30 cellular contexts compared by ENCODE assay signal in the genomic region with DNA sequence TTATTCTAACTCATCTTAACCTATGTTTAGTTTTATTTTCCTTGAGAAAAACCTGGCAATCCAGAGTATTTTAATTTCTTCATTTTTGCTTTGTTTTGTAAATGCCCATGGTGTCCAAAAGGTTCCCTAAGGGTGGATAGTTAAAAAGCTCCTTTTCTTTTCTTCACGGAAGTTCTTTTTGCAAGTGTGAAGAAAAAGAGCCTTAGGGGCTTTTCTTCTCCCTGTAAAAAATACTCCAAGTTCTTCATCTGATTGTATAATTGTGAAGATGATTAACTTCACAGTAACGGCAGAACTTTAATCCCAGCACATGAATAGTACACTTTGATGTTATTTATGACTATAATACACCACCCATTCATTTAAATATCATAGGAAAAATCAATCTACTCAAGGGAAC.
"Had no signal": no experiment of that assay in that cellular context is flagged by ENCODE, and none has a peak within 500 bp of the region (broad histone marks: within the 10 kb centered on the region; RNA-seq: fewer than 3 reads in every experiment).

No MANE protein-coding gene starts in this region.

- ATAC-seq: activated CD4-positive, CD25-positive, alpha-beta regulatory T cell treated with anti-CD3 and anti-CD28 coated beads, Interleukin-2, amount 50 U/mL, for 24 hours; activated CD8-positive, alpha-beta T cell treated with anti-CD3 and anti-CD28 coated beads for 36 hours; activated T-cell treated with anti-CD3 and anti-CD28 coated beads, Interleukin-2, amount 50 U/mL, for 4 hours; esophagus mucosa; gastrocnemius medialis; heart left ventricle; T-helper 17 cell had no signal

- H3K27ac Mint-ChIP-seq: activated B cell treated with CpG ODN at 0.5 μM for 24 hours; activated CD8-positive, alpha-beta T cell treated with anti-CD3 and anti-CD28 coated beads for 36 hours; activated naive CD8-positive, alpha-beta T cell; dendritic cell treated with granulocyte-macrophage colony-stimulating factor and Interleukin-4, amounts not matched to agents 40 ng/mL and 50 ng/mL, for 4 days; endodermal cell; T-helper 17 cell; T-helper 2 cell treated with Interferon-gamma antibody and Interleukin-4, amounts not matched to agents 5 μg/mL and 100 μg/mL, for 36 hours had no signal

- H3K4me3 ChIP-seq: coronary artery, dorsolateral prefrontal cortex, gastrocnemius medialis, heart left ventricle had no signal

- H3K4me3 Mint-ChIP-seq: activated B cell treated with CpG ODN at 0.5 μM for 24 hours; activated CD8-positive, alpha-beta T cell treated with anti-CD3 and anti-CD28 coated beads for 36 hours; activated naive CD8-positive, alpha-beta T cell; activated T-cell treated with anti-CD3 and anti-CD28 coated beads, Interleukin-2, amount 50 U/mL, for 4 hours; central memory CD8-positive, alpha-beta T cell; dendritic cell treated with granulocyte-macrophage colony-stimulating factor and Interleukin-4, amounts not matched to agents 40 ng/mL and 50 ng/mL, for 4 days; endodermal cell; T-helper 17 cell; T-helper 2 cell treated with Interferon-gamma antibody and Interleukin-4, amounts not matched to agents 5 μg/mL and 100 μg/mL, for 36 hours had no signal

- H3K27me3 Mint-ChIP-seq: activated B cell treated with CpG ODN at 0.5 μM for 24 hours; activated CD8-positive, alpha-beta T cell treated with anti-CD3 and anti-CD28 coated beads for 36 hours; activated naive CD8-positive, alpha-beta T cell; central memory CD8-positive, alpha-beta T cell; dendritic cell treated with granulocyte-macrophage colony-stimulating factor and Interleukin-4, amounts not matched to agents 40 ng/mL and 50 ng/mL, for 4 days; T-helper 17 cell had no signal

- H3K27ac ChIP-seq: brain microvascular endothelial cell, coronary artery, dorsolateral prefrontal cortex, gastrocnemius medialis, heart left ventricle, VCaP had no signal

- H3K4me1 ChIP-seq: gastrocnemius medialis, heart left ventricle had no signal

- DNase-seq: activated B cell treated with CpG ODN at 0.5 μM for 24 hours; activated CD4-positive, alpha-beta T cell treated with anti-CD3 and anti-CD28 coated beads for 48 hours; activated CD4-positive, alpha-beta T cell treated with anti-CD3 and anti-CD28 coated beads, Interleukin-2, amount 50 U/mL, for 1 hour; activated CD4-positive, alpha-beta T cell treated with anti-CD3 and anti-CD28 coated beads, Interleukin-2, amount 50 U/mL, for 48 hours; activated CD8-positive, alpha-beta memory T cell treated with anti-CD3 and anti-CD28 coated beads for 24 hours; activated CD8-positive, alpha-beta T cell treated with anti-CD3 and anti-CD28 coated beads for 36 hours; activated gamma-delta T cell; activated naive CD4-positive, alpha-beta T cell treated with anti-CD3 and anti-CD28 coated beads, Interleukin-2, amount 50 U/mL, for 16 hours; activated naive CD4-positive, alpha-beta T cell treated with Interleukin-2 at 50 U/mL for 16 hours; activated T-cell treated with anti-CD3 and anti-CD28 coated beads, Interleukin-2, amount 50 U/mL, for 4 hours; amniotic stem cell; anterior cingulate cortex; brain microvascular endothelial cell; dorsolateral prefrontal cortex; effector memory CD4-positive, alpha-beta T cell; endodermal cell; foreskin fibroblast; gastrocnemius medialis; glutamatergic neuron; heart left ventricle; T-helper 1 cell; T-helper 17 cell had no signal

- H3K9me3 Mint-ChIP-seq: activated B cell treated with CpG ODN at 0.5 μM for 24 hours; activated CD8-positive, alpha-beta T cell treated with anti-CD3 and anti-CD28 coated beads for 36 hours had no signal

- H3K4me1 Mint-ChIP-seq: central memory CD8-positive, alpha-beta T cell; T-helper 17 cell had no signal

- H3K9me3 ChIP-seq: gastrocnemius medialis, heart left ventricle had no signal

- H3K27me3 ChIP-seq: brain microvascular endothelial cell, dorsolateral prefrontal cortex, gastrocnemius medialis, heart left ventricle had no signal

- H3K36me3 ChIP-seq: brain microvascular endothelial cell, gastrocnemius medialis, heart left ventricle had no signal

- H3K36me3 Mint-ChIP-seq: activated naive CD8-positive, alpha-beta T cell had no signal
